ENCODE assay signal across 9 cellular contexts in genomic region chr6:21003780-21004541, GRCh38.
A peak's percentile ranks its signal among the peaks of the same experiment; 100 is the strongest.
DNase-seq lines count a peak whose midpoint lies in the region; ATAC-seq and TF ChIP-seq lines count a peak whose summit lies in the region.
"Had no signal": no experiment of that assay in that cellular context is flagged by ENCODE, and none has a peak within 500 bp of the region (broad histone marks: within the 10 kb centered on the region; RNA-seq: fewer than 3 reads in every experiment).

No MANE protein-coding gene starts in this region.

- H3K4me3 ChIP-seq in WI38 (ENCODE audit: low read depth, low read length) (0 out of 2 replicates have a peak overlapping the region, but pooled peaks have one; percentile 8), spleen (no peak overlapping the region), gastrocnemius medialis (no peak overlapping the region)

- intact Hi-C loops in spleen (cut with DNase I; ENCODE audit: low total_unique reads) = no loop called here
- intact Hi-C loops in gastrocnemius medialis (cut with DNase I; ENCODE audit: low total_unique reads) = no loop called here

- H3K27ac ChIP-seq in spleen = peak overlapping the region in 6 of 8 donors; percentile 24 to 70 (median 40)
- H3K27ac ChIP-seq in gastrocnemius medialis = no peak overlapping the region

- no peaks in the 10 kb centered on the region for H3K27me3 ChIP-seq in spleen (replicated peaks in 1 of 7)
- no peaks in the 10 kb centered on the region for H3K27me3 ChIP-seq in gastrocnemius medialis

- ATAC-seq in GM19438 (IDR thresholded peaks at IDR 0.05; ENCODE audit: low read depth, unreplicated experiment) (peak; percentile 83), HG03342 (IDR thresholded peaks at IDR 0.05; ENCODE audit: unreplicated experiment) (peak; percentile 72), left lobe of liver (no peak), gastrocnemius medialis (no peak)

- in situ Hi-C loops in gastrocnemius medialis (cut with MboI; ENCODE audit: low sequenced_read_pairs in 4 of 4) = no loop called here

- 71 to 90% (median 83%) methylated on average over 3 of the region's 3 CpGs for WGBS in spleen, 5 donors

- no peaks in the 10 kb centered on the region for H3K9me3 ChIP-seq in spleen
- H3K9me3 ChIP-seq in gastrocnemius medialis = no peaks in the 10 kb centered on the region

- TF ChIP-seq POLR2A in spleen (IDR thresholded peaks at IDR 0.05) (no peak), gastrocnemius medialis (IDR thresholded peaks at IDR 0.05) (no peak)

- H3K36me3 ChIP-seq in spleen (peaks cover 0 to 25% (median 0%) of the 10 kb centered on the region in 6 donors), gastrocnemius medialis (peaks cover 0 to 4% of the 10 kb centered on the region in 2 donors)

- DNase-seq in AG08395 (ENCODE audit: low spot score) = peak; percentile 10
- DNase-seq in spleen = no peak
- DNase-seq in left lobe of liver (ENCODE audit: low spot score) = no peak
- no peak for DNase-seq in HuH-7 (ENCODE audit: low spot score)
- no peak for DNase-seq in gastrocnemius medialis
- DNase-seq: DND-41 had no signal

- H3K4me1 ChIP-seq in spleen (peaks cover 0 to 21% (median 6%) of the 10 kb centered on the region in 6 donors), gastrocnemius medialis (peaks cover 16 to 18% of the 10 kb centered on the region in 2 donors)

- no peak for TF ChIP-seq CTCF in WI38 (IDR thresholded peaks at IDR 0.05; ENCODE audit: low read depth, low read length)
- no peak for TF ChIP-seq CTCF in spleen (IDR thresholded peaks at IDR 0.05 in 8 of 11, conservative IDR thresholded peaks at IDR 0.05 in 3 of 11)
- TF ChIP-seq CTCF in gastrocnemius medialis (IDR thresholded peaks at IDR 0.05 in 4 of 5, conservative IDR thresholded peaks at IDR 0.05 in 1 of 5) = no peak

Comparison
In these comparisons a context has a peak if more than half of its experiments do, and no peak if none do; other contexts are left out.
1. ATAC-seq: peak in GM19438 (single experiment) and HG03342 (single experiment); none in left lobe of liver (single experiment) and gastrocnemius medialis (0 of 2).
2. H3K27ac ChIP-seq: peak in spleen (6 of 8); none in gastrocnemius medialis (0 of 4).